ENCODE assay signal across 8 cellular contexts in the genomic region with DNA sequence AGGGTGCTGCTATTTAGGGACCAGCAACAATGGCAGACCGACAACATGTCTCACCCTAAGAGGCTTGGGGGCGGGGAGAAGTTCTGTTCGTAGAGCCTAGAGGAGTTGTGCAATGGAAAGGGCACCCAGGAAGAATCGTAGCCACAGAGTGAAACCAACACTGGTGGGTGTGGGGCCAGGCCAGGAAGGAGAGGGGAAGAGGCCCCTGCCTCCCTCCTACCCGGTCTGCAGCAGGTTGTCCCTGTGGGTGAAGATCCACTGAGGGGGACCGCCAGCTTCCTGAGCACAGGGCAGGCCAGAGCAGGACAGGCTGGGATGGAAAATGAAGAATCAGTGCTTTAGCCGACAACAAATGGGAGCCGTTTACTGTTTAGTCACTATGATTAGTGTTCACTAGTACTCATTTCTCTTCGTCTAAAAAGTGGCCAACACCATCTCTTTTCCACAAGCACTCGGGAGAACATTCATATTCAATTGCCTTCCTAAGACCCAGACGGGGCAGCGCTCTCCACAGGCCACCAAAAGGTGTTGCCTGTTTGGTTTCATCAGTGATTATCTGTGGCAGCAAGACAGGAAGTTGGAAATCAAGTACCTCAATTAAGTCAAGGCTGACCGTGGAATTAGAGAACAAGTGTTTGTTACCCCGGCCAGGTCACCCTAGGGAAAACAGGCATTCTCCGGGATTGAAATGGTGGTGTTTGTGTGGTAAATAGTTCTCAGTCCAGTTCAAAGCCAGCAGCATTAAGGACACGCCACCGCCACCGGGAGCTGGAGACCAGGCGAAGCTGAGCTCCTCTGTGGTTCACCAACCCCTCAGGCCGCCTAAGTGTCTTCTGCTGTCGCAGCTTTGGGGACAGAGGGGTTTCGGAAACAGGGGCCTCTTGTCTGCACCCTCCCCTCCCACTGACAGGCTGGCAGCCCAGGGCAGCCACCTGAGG. TPM values are rescaled to one million over a fixed set of nuclear protein-coding genes. Genes with fewer than 3 reads are reported as not detected.
DNase-seq lines count a peak whose midpoint lies in the region; ATAC-seq and TF ChIP-seq lines count a peak whose summit lies in the region.

No MANE protein-coding gene starts in this region.

- ATAC-seq in HG03565 (IDR thresholded peaks at IDR 0.05; ENCODE audit: unreplicated experiment): no peak
- no peak for ATAC-seq in GM21786 (IDR thresholded peaks at IDR 0.05; ENCODE audit: unreplicated experiment)

- no peaks in the 10 kb centered on the region for H3K9me3 ChIP-seq in vagina

- no peak for TF ChIP-seq POLR2A in vagina (IDR thresholded peaks at IDR 0.05)

- H3K4me1 ChIP-seq in vagina: peaks cover 38% of the 10 kb centered on the region

- peak overlapping the region; percentile 96 for H3K27ac ChIP-seq in vagina

- no peaks in the 10 kb centered on the region for H3K36me3 ChIP-seq in vagina

- intact Hi-C loops in vagina (cut with DNase I): no loop called here

- peak; percentile 60 for DNase-seq in GM12865 (ENCODE audit: low read depth)
- DNase-seq in NAMALWA (ENCODE audit: low spot score): peak; percentile 19
- DNase-seq in activated T-cell treated with anti-CD3 and anti-CD28 coated beads for 48 hours (ENCODE audit: low read depth): peak; percentile 55
- DNase-seq in fibroblast of the aortic adventitia (ENCODE audit: low read depth): peak; percentile 16
- peak; percentile 55 for DNase-seq in pons (ENCODE audit: low spot score)
- DNase-seq in vagina (ENCODE audit: extremely low spot score in 2 of 2): no peak

- H3K27me3 ChIP-seq in vagina: no peaks in the 10 kb centered on the region

- H3K4me3 ChIP-seq in GM12865 (ENCODE audit: low read depth, low read length): peak overlapping the region; percentile 88
- H3K4me3 ChIP-seq in fibroblast of the aortic adventitia (ENCODE audit: low read depth, low read length): peak overlapping the region; percentile 74
- peak overlapping the region; percentile 82 to 90 for H3K4me3 ChIP-seq in vagina

- no peak for TF ChIP-seq CTCF in GM12865 (IDR thresholded peaks at IDR 0.05; ENCODE audit: insufficient read depth, low read depth, low read length, missing control alignments)
- TF ChIP-seq CTCF in fibroblast of the aortic adventitia (IDR thresholded peaks at IDR 0.05; ENCODE audit: insufficient read depth, low read length): no peak
- TF ChIP-seq CTCF in vagina (IDR thresholded peaks at IDR 0.05): no peak

RNA-seq across cellular contexts. Expression of a gene that starts 1.0 kb away (rescaled TPM):
- total RNA-seq in fibroblast of the aortic adventitia (ENCODE audit: low replicate concordance): 8.9 and 14.0 TPM in 2 replicates
- 33.4 TPM for total RNA-seq in vagina

Comparison
In these comparisons a context has a peak if more than half of its experiments do, and no peak if none do; other contexts are left out.
1. DNase-seq: peak in GM12865 (single experiment), NAMALWA (single experiment), activated T-cell treated with anti-CD3 and anti-CD28 coated beads for 48 hours (single experiment), fibroblast of the aortic adventitia (single experiment) and pons (single experiment); none in vagina (0 of 2).
2. Peak in every context shown above with its lines, with median percentiles within 50 percentile points of each other: H3K4me3 ChIP-seq.